ENCODE assay signal across 28 cellular contexts in the genomic region with DNA sequence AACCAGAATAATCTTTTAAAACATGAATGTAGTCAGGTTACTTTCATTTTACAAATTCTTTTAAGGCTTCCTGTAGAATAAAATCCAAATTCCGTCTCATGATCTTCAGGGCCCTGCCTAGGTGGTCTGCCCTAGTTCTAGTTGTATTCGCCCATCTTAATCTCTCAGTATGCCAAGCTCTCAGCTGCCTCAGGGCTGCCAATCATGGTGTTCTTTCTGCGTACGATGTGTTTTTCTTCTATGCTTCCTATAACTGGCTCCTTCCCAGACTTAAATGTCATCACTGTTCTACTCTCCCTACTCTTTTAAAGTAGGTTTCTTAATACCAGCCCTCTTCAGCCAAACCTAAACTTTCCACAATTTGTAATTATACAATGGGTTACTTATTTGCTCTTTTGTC.
A peak's percentile ranks its signal among the peaks of the same experiment; 100 is the strongest.
DNase-seq lines count a peak whose midpoint lies in the region; ATAC-seq and TF ChIP-seq lines count a peak whose summit lies in the region.
"Had no signal": no experiment of that assay in that cellular context is flagged by ENCODE, and none has a peak within 500 bp of the region (broad histone marks: within the 10 kb centered on the region; RNA-seq: fewer than 3 reads in every experiment).

No MANE protein-coding gene starts in this region.

- CTCF ChIA-PET in IMR-90 (lab: Yijun Ruan, JAX), result interaction anchor here (0.8 kb wide), 2 partner anchors 162 to 174 kb away, joined by 3 read pairs; no protein-coding TSS in a partner anchor

- H3K4me2 ChIP-seq in IMR-90 (ENCODE audit: low read depth, low read length), result peak overlapping the region; percentile 79
- H3K4me2 ChIP-seq: hepatocyte had no signal

- no peak; the same call in 1 of the 2 replicates for TF ChIP-seq POLR2A in IMR-90 (IDR thresholded peaks at IDR 0.05; ENCODE audit: low read depth, low read length)
- no peak for TF ChIP-seq POLR2A in gastroesophageal sphincter (IDR thresholded peaks at IDR 0.05)

- TF ChIP-seq CTCF in IMR-90 (conservative IDR thresholded peaks at IDR 0.05; ENCODE audit: low read depth, low read length) (no peak), gastroesophageal sphincter (IDR thresholded peaks at IDR 0.05) (no peak)

- H3K4ac ChIP-seq in IMR-90 (ENCODE audit: low read depth, low read length), result peak overlapping the region; percentile 97

- H2AK5ac ChIP-seq in IMR-90 (ENCODE audit: low read depth, low read length), result peak overlapping the region; percentile 96

- H3K23ac ChIP-seq in IMR-90 (ENCODE audit: low read depth, low read length), result peak overlapping the region; percentile 88

- no peaks in the 10 kb centered on the region for H4K20me1 ChIP-seq in IMR-90 (ENCODE audit: insufficient read depth, low read length)

- ATAC-seq in IMR-90 (ENCODE audit: low read depth) (no peak), gastroesophageal sphincter (peak; percentile 36), HG03460 (IDR thresholded peaks at IDR 0.05; ENCODE audit: unreplicated experiment) (no peak), GM19324 (IDR thresholded peaks at IDR 0.05; ENCODE audit: low FRiP score, unreplicated experiment) (no peak)
- ATAC-seq: activated CD8-positive, alpha-beta memory T cell treated with anti-CD3 and anti-CD28 coated beads, Interleukin-2, amount 10 ng/mL, durations not matched to agents 7 days and 5 days; HepG2; natural killer cell treated with Interleukin-12 subunit alpha and Interleukin-12 subunit beta and Interleukin-15 and Interleukin-18, amount 100 ng/mL, for 72 hours had no signal

- BruUV-seq in IMR-90 (replicated peaks; lab: Mats Ljungman, UMichigan), result no TSS peak

- H3K27me3 ChIP-seq in IMR-90 (ENCODE audit: control insufficient read depth, insufficient read depth, low read length), result no peaks in the 10 kb centered on the region
- H3K27me3 ChIP-seq in gastroesophageal sphincter, result no peaks in the 10 kb centered on the region
- H3K27me3 ChIP-seq: cardiac muscle cell, sigmoid colon, tibial artery had no signal

- intact Hi-C loops in IMR-90 (cut with micrococcal nuclease), result no loop called here

- no peak for TF ChIP-seq RAD21 in IMR-90 (IDR thresholded peaks at IDR 0.05; ENCODE audit: low read length)

- no peak overlapping the region for H3K4me3 ChIP-seq in IMR-90 (ENCODE audit: insufficient read depth, low read depth, low read length)
- H3K4me3 ChIP-seq in gastroesophageal sphincter, result peak overlapping the region; percentile 3 to 13
- H3K4me3 ChIP-seq: cardiac muscle cell, hepatocyte, sigmoid colon, SK-N-MC, tibial artery had no signal

- peaks cover 26% of the 10 kb centered on the region for H3K9me1 ChIP-seq in IMR-90 (ENCODE audit: insufficient read depth, low read length)

- H2AK9ac ChIP-seq in IMR-90 (replicated peaks; ENCODE audit: low read depth, low read length, poor library complexity), result no peak overlapping the region

- in situ Hi-C loops in IMR-90 (cut with MboI; ENCODE audit: low sequenced_read_pairs), result no loop called here

- H3K56ac ChIP-seq in IMR-90 (ENCODE audit: extremely low read depth, insufficient read depth, low read length), result peak overlapping the region; percentile 89

- no peaks in the 10 kb centered on the region for H3K9me3 ChIP-seq in IMR-90 (ENCODE audit: control insufficient read depth, insufficient read depth, low read length)
- H3K9me3 ChIP-seq in gastroesophageal sphincter, result no peaks in the 10 kb centered on the region
- H3K9me3 ChIP-seq: sigmoid colon, tibial artery had no signal

- peak overlapping the region; percentile 71 to 94 for H4K8ac ChIP-seq in IMR-90 (ENCODE audit: low read depth in 2 of 2, low read length in 2 of 2)

- H2BK20ac ChIP-seq in IMR-90 (ENCODE audit: low read depth, low read length), result peak overlapping the region; percentile 94

- H2BK5ac ChIP-seq in IMR-90 (ENCODE audit: low read depth, low read length, poor library complexity, severe bottlenecking), result peak overlapping the region; percentile 99

- H2BK120ac ChIP-seq in IMR-90 (ENCODE audit: low read depth, low read length), result peak overlapping the region; percentile 95

- H3K36me3 ChIP-seq in IMR-90 (ENCODE audit: control insufficient read depth, insufficient read depth, low read length) (no peaks in the 10 kb centered on the region; the same call in 1 of the 2 replicates), gastroesophageal sphincter (no peaks in the 10 kb centered on the region)
- H3K36me3 ChIP-seq: cardiac muscle cell, sigmoid colon, tibial artery had no signal

- DNase-seq in IMR-90 (no peak), astrocyte of the hippocampus (ENCODE audit: low read depth, low spot score) (peak; percentile 47), HK-2 (ENCODE audit: unreplicated experiment) (no peak), GF-D8 (lab: John Stamatoyannopoulos, UW) (no peak)
- DNase-seq: activated CD4-positive, alpha-beta T cell treated with anti-CD3 and anti-CD28 coated beads for 1 hour; activated CD8-positive, alpha-beta memory T cell treated with anti-CD3 and anti-CD28 coated beads, Interleukin-2, amount 10 ng/mL, durations not matched to agents 7 days and 5 days; activated naive CD8-positive, alpha-beta T cell treated with anti-CD3 and anti-CD28 coated beads, Interleukin-2, amount 10 ng/mL, durations not matched to agents 7 days and 5 days; C1 segment of cervical spinal cord; effector CD4-positive, alpha-beta T cell; H7; kidney; NCI-H146; NCI-H2171; NCI-H82; posterior cingulate gyrus; sigmoid colon; stimulated activated CD4-positive, alpha-beta T cell treated with anti-CD3 and anti-CD28 coated beads, Interleukin-1b, Interleukin-23, amount 100 ng/mL, for 48 hours; stimulated activated naive CD4-positive, alpha-beta T cell treated with Interleukin-2 at 50 U/mL for 16 hours; T-helper 9 cell; tibial artery had no signal

- H3K79me1 ChIP-seq in IMR-90 (ENCODE audit: low read depth in 1 of 2, low read length in 2 of 2), result peaks cover 28 to 56% of the 10 kb centered on the region in 2 experiments

- H3K4me1 ChIP-seq in IMR-90 (ENCODE audit: control insufficient read depth, insufficient read depth, low read length) (peaks cover 26% of the 10 kb centered on the region), gastroesophageal sphincter (peaks cover 0 to 32% (median 5%) of the 10 kb centered on the region in 3 donors)
- H3K4me1 ChIP-seq: tibial artery had no signal

- peak overlapping the region; percentile 93 for H4K5ac ChIP-seq in IMR-90 (ENCODE audit: low read depth, low read length)

- WGBS in IMR-90 (ENCODE audit: extremely low coverage in 2 of 2, insufficient read length in 1 of 2), 2 experiments, result 93% methylated on average over 3 of the region's 4 CpGs; no CpG with 5 or more reads in 1 of the 2 experiments
- WGBS in gastroesophageal sphincter (ENCODE audit: low coverage in 1 of 2), 2 donors, result 17 to 34% methylated on average over 4 of the region's 4 CpGs

- TF ChIP-seq EP300 in gastroesophageal sphincter (IDR thresholded peaks at IDR 0.05), result no peak

- peak overlapping the region; percentile 96 for H4K91ac ChIP-seq in IMR-90 (ENCODE audit: insufficient read depth, low read depth, low read length)

- H3K18ac ChIP-seq in IMR-90 (ENCODE audit: low read depth, low read length), result peak overlapping the region; percentile 99

- no peak overlapping the region for H2AFZ ChIP-seq in IMR-90 (replicated peaks; ENCODE audit: low read length, poor library complexity)
- H2AFZ ChIP-seq: hepatocyte had no signal

- dilution Hi-C loops in IMR-90 (cut with HindIII; ENCODE audit: low sequenced_read_pairs, unreplicated experiment), result no loop called here

- peak overlapping the region; percentile 91 for H3K14ac ChIP-seq in IMR-90 (replicated peaks; ENCODE audit: low read depth, low read length)

- H3K9ac ChIP-seq in IMR-90 (ENCODE audit: low read depth, low read length), result peak overlapping the region; percentile 76; the same call in 1 of the 2 replicates

- peak overlapping the region; percentile 68; the same call in 2 of the 3 replicates for H2BK15ac ChIP-seq in IMR-90 (ENCODE audit: low read depth, low read length)

- POLR2A ChIA-PET in IMR-90 (lab: Charles Lee; ENCODE audit: unreplicated experiment), result no interaction called here

- H3K27ac ChIP-seq in IMR-90 (ENCODE audit: insufficient read depth, low read length) (peak overlapping the region; percentile 95), gastroesophageal sphincter (peak overlapping the region; percentile 25 to 74 (median 68))
- H3K27ac ChIP-seq: cardiac muscle cell, hepatocyte, SK-N-MC, tibial artery had no signal

TF ChIP-seq in IMR-90, 13 proteins besides CTCF, POLR2A, EP300 and RAD21:
- TF ChIP-seq NFE2L2 (IDR thresholded peaks at IDR 0.05; ENCODE audit: low read depth, low read length) (no peak), CHD1 (IDR thresholded peaks at IDR 0.05; ENCODE audit: low read depth, low read length) (no peak), SMC3 (IDR thresholded peaks at IDR 0.05; ENCODE audit: low read depth, low read length) (no peak), RCOR1 (IDR thresholded peaks at IDR 0.05; ENCODE audit: insufficient replicate concordance, low read length) (no peak), MAZ (IDR thresholded peaks at IDR 0.05; ENCODE audit: borderline replicate concordance, low read depth, low read length) (no peak), CEBPB (IDR thresholded peaks at IDR 0.05; ENCODE audit: low read depth, low read length) (no peak), FOS (IDR thresholded peaks at IDR 0.05; ENCODE audit: low read depth, low read length) (no peak), BHLHE40 (IDR thresholded peaks at IDR 0.05; ENCODE audit: low read depth, low read length) (no peak), MAFK (IDR thresholded peaks at IDR 0.05; ENCODE audit: low read depth, low read length) (no peak), RFX5 (IDR thresholded peaks at IDR 0.05; ENCODE audit: low read depth, low read length) (no peak), MXI1 (IDR thresholded peaks at IDR 0.05; ENCODE audit: borderline replicate concordance, low read depth, low read length) (no peak)
- TF ChIP-seq, protein P1, sequence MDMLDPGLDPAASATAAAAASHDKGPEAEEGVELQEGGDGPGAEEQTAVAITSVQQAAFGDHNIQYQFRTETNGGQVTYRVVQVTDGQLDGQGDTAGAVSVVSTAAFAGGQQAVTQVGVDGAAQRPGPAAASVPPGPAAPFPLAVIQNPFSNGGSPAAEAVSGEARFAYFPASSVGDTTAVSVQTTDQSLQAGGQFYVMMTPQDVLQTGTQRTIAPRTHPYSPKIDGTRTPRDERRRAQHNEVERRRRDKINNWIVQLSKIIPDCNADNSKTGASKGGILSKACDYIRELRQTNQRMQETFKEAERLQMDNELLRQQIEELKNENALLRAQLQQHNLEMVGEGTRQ (IDR thresholded peaks at IDR 0.05; ENCODE audit: low read depth, low read length), result no peak
- TF ChIP-seq, protein P2, sequence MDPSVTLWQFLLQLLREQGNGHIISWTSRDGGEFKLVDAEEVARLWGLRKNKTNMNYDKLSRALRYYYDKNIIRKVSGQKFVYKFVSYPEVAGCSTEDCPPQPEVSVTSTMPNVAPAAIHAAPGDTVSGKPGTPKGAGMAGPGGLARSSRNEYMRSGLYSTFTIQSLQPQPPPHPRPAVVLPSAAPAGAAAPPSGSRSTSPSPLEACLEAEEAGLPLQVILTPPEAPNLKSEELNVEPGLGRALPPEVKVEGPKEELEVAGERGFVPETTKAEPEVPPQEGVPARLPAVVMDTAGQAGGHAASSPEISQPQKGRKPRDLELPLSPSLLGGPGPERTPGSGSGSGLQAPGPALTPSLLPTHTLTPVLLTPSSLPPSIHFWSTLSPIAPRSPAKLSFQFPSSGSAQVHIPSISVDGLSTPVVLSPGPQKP (IDR thresholded peaks at IDR 0.05; ENCODE audit: borderline replicate concordance, low read depth, low read length), result no peak
